Comparison of ENCODE assay signal across 9 cellular contexts in the genomic region with DNA sequence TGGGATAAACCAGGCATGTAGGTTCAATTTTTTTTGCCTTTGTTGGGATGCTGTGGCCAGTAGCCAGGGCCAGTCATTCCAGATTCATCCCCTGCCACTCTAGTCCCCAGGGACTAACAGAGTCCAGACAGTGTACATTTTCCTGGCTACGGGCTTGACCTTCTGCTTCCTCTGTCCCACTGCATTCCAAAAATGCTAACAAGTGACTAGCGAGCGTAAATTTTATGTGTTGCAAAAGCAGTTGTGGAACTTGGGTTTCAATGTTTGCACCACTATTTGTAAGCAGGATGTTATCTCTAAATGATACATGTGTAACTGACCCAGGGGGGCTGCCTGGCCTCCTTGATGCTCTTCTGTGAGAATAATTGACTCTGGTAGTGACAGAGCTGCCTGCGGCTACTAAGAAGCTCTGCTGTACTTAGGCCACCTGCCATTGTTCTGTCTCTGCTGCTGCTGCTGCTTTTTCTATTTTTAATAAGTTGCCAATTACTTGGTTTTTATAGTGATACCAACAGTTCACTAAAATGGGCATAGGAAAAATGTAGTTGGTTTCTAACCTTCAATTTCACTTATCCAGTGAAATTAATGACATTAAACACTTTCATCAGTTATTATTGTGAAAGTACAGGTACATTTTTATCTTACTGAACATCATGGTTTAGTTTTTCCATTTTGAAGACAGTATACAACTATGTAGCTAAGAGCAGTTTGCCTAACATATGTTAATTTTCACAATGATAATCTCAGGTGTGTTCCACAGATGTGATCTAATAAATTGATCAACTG. TPM values are rescaled to one million over a fixed set of nuclear protein-coding genes. Genes with fewer than 3 reads are reported as not detected.
DNase-seq lines count a peak whose midpoint lies in the region; ATAC-seq and TF ChIP-seq lines count a peak whose summit lies in the region.
"Had no signal": no experiment of that assay in that cellular context is flagged by ENCODE, and none has a peak within 500 bp of the region (broad histone marks: within the 10 kb centered on the region; RNA-seq: fewer than 3 reads in every experiment).

No MANE protein-coding gene starts in this region.

- DNase-seq in activated CD8-positive, alpha-beta T cell treated with anti-CD3 and anti-CD28 coated beads for 36 hours: no peak
- no peak for DNase-seq in activated CD8-positive, alpha-beta T cell treated with anti-CD3 and anti-CD28 coated beads, Interleukin-2, amount 10 ng/mL, durations not matched to agents 7 days and 5 days
- DNase-seq in adrenal gland (peak in 6 of 7 donors; percentile 42 to 73 (median 58)), right cardiac atrium (peak in 1 of 3 donors; percentile 29), D341Med (ENCODE audit: low spot score) (no peak)
- DNase-seq in stimulated activated CD4-positive, alpha-beta T cell treated with anti-CD3 and anti-CD28 coated beads, Interleukin-12 subunit alpha, Interleukin-12 subunit beta, amount 100 ng/mL, for 4 hours: no peak

- peaks cover 61% of the 10 kb centered on the region for H3K4me1 Mint-ChIP-seq in activated CD8-positive, alpha-beta T cell treated with anti-CD3 and anti-CD28 coated beads for 36 hours (ENCODE audit: low read depth)
- peaks cover 46% of the 10 kb centered on the region for H3K4me1 Mint-ChIP-seq in activated CD8-positive, alpha-beta T cell treated with anti-CD3 and anti-CD28 coated beads, Interleukin-2, amount 10 ng/mL, durations not matched to agents 7 days and 5 days (ENCODE audit: low read depth)

- H3K4me1 ChIP-seq in adrenal gland (replicated peaks in 1 of 2): peaks cover 11 to 38% of the 10 kb centered on the region in 2 donors
- peaks cover 15% of the 10 kb centered on the region for H3K4me1 ChIP-seq in right cardiac atrium (ENCODE audit: control insufficient read depth, insufficient read depth, low read length)
- peaks cover 1 to 19% (median 15%) of the 10 kb centered on the region in 5 donors for H3K4me1 ChIP-seq in subcutaneous abdominal adipose tissue (ENCODE audit: control insufficient read depth in 5 of 5, insufficient read depth in 5 of 5, low read length in 5 of 5)

- intact Hi-C loops in activated CD8-positive, alpha-beta T cell treated with anti-CD3 and anti-CD28 coated beads for 36 hours (cut with micrococcal nuclease): no loop called here
- intact Hi-C loops in adrenal gland (cut with DNase I): no loop called here
- intact Hi-C loops in right cardiac atrium (cut with DNase I): no loop called here

- no peaks in the 10 kb centered on the region for H3K36me3 Mint-ChIP-seq in activated CD8-positive, alpha-beta T cell treated with anti-CD3 and anti-CD28 coated beads for 36 hours (ENCODE audit: low read depth)
- peaks cover 26% of the 10 kb centered on the region for H3K36me3 Mint-ChIP-seq in activated CD8-positive, alpha-beta T cell treated with anti-CD3 and anti-CD28 coated beads, Interleukin-2, amount 10 ng/mL, durations not matched to agents 7 days and 5 days (ENCODE audit: low read depth)

- no peak overlapping the region for H3K4me3 Mint-ChIP-seq in activated CD8-positive, alpha-beta T cell treated with anti-CD3 and anti-CD28 coated beads for 36 hours
- H3K4me3 Mint-ChIP-seq in activated CD8-positive, alpha-beta T cell treated with anti-CD3 and anti-CD28 coated beads, Interleukin-2, amount 10 ng/mL, durations not matched to agents 7 days and 5 days: no peak overlapping the region

- CTCF ChIA-PET in activated CD8-positive, alpha-beta T cell treated with anti-CD3 and anti-CD28 coated beads for 36 hours (lab: Charles Lee): no interaction called here
- CTCF ChIA-PET in activated CD8-positive, alpha-beta T cell treated with anti-CD3 and anti-CD28 coated beads, Interleukin-2, amount 10 ng/mL, durations not matched to agents 7 days and 5 days (lab: Charles Lee): interaction anchor here (0.8 kb wide), 1 partner anchor 157 kb away, joined by 3 read pairs; no protein-coding TSS in a partner anchor

- 15 to 28% (median 22%) methylated on average over 4 of the region's 4 CpGs for WGBS in adrenal gland, 4 donors
- 15% methylated on average over 4 of the region's 4 CpGs for WGBS in right cardiac atrium

- H3K27ac ChIP-seq in adrenal gland (peak overlapping the region in 3 of 5 donors; percentile 39 to 61 (median 49)), right cardiac atrium (ENCODE audit: low read length) (peak overlapping the region; percentile 64), subcutaneous abdominal adipose tissue (ENCODE audit: low read depth, low read length) (peak overlapping the region; percentile 50)
- H3K27ac ChIP-seq: C4-2B had no signal

- TF ChIP-seq CTCF in activated CD8-positive, alpha-beta T cell treated with anti-CD3 and anti-CD28 coated beads for 36 hours (IDR thresholded peaks at IDR 0.05): no peak
- TF ChIP-seq CTCF in adrenal gland (IDR thresholded peaks at IDR 0.05): no peak

- H3K9me3 ChIP-seq in adrenal gland (replicated peaks in 1 of 3): no peaks in the 10 kb centered on the region
- H3K9me3 ChIP-seq in right cardiac atrium (ENCODE audit: control insufficient read depth, low read length): no peaks in the 10 kb centered on the region
- H3K9me3 ChIP-seq in subcutaneous abdominal adipose tissue (ENCODE audit: control insufficient read depth in 5 of 5, low read length in 5 of 5): no peaks in the 10 kb centered on the region

- no peaks in the 10 kb centered on the region for H3K36me3 ChIP-seq in adrenal gland (replicated peaks in 1 of 2)
- H3K36me3 ChIP-seq in subcutaneous abdominal adipose tissue (ENCODE audit: control insufficient read depth in 5 of 5, insufficient read depth in 5 of 5, low read length in 5 of 5): peaks cover 0 to 3% (median 0%) of the 10 kb centered on the region in 5 donors

- ATAC-seq in activated CD8-positive, alpha-beta T cell treated with anti-CD3 and anti-CD28 coated beads for 36 hours: no peak
- ATAC-seq in activated CD8-positive, alpha-beta T cell treated with anti-CD3 and anti-CD28 coated beads, Interleukin-2, amount 10 ng/mL, durations not matched to agents 7 days and 5 days: no peak
- peak; percentile 72 to 82 for ATAC-seq in right cardiac atrium
- ATAC-seq in HG03097 (IDR thresholded peaks at IDR 0.05; ENCODE audit: low FRiP score, unreplicated experiment): no peak

- H3K27me3 ChIP-seq in adrenal gland (no peaks in the 10 kb centered on the region), right cardiac atrium (ENCODE audit: control insufficient read depth, insufficient read depth) (no peaks in the 10 kb centered on the region), subcutaneous abdominal adipose tissue (ENCODE audit: control insufficient read depth in 5 of 5, insufficient read depth in 4 of 5, low read length in 5 of 5) (no peaks in the 10 kb centered on the region)

- H3K4me3 ChIP-seq in adrenal gland (no peak overlapping the region), right cardiac atrium (ENCODE audit: low read length) (peak overlapping the region; percentile 15), subcutaneous abdominal adipose tissue (ENCODE audit: low read depth in 1 of 5, low read length in 5 of 5) (no peak overlapping the region)

- H3K9me3 Mint-ChIP-seq in activated CD8-positive, alpha-beta T cell treated with anti-CD3 and anti-CD28 coated beads for 36 hours: no peaks in the 10 kb centered on the region
- H3K9me3 Mint-ChIP-seq in activated CD8-positive, alpha-beta T cell treated with anti-CD3 and anti-CD28 coated beads, Interleukin-2, amount 10 ng/mL, durations not matched to agents 7 days and 5 days (ENCODE audit: insufficient read depth): no peaks in the 10 kb centered on the region

- H3K27ac Mint-ChIP-seq in activated CD8-positive, alpha-beta T cell treated with anti-CD3 and anti-CD28 coated beads for 36 hours: peak overlapping the region; percentile 90
- H3K27ac Mint-ChIP-seq in activated CD8-positive, alpha-beta T cell treated with anti-CD3 and anti-CD28 coated beads, Interleukin-2, amount 10 ng/mL, durations not matched to agents 7 days and 5 days: no peak overlapping the region

- POLR2A ChIA-PET in activated CD8-positive, alpha-beta T cell treated with anti-CD3 and anti-CD28 coated beads for 36 hours (lab: Charles Lee): interaction anchor here (1.4 kb wide), 1 partner anchor 27 kb away, joined by 5 read pairs; the partner anchor contains the start of gene TNRC6B
- POLR2A ChIA-PET in activated CD8-positive, alpha-beta T cell treated with anti-CD3 and anti-CD28 coated beads, Interleukin-2, amount 10 ng/mL, durations not matched to agents 7 days and 5 days (lab: Charles Lee): no interaction called here

- H3K27me3 Mint-ChIP-seq in activated CD8-positive, alpha-beta T cell treated with anti-CD3 and anti-CD28 coated beads for 36 hours: no peaks in the 10 kb centered on the region
- no peaks in the 10 kb centered on the region for H3K27me3 Mint-ChIP-seq in activated CD8-positive, alpha-beta T cell treated with anti-CD3 and anti-CD28 coated beads, Interleukin-2, amount 10 ng/mL, durations not matched to agents 7 days and 5 days (ENCODE audit: low read depth)

- TF ChIP-seq POLR2A in adrenal gland (IDR thresholded peaks at IDR 0.05): no peak

- no peak overlapping the region for H3K9ac ChIP-seq in subcutaneous abdominal adipose tissue (ENCODE audit: low read length in 5 of 5)

RNA-seq across cellular contexts. Expression of gene TNRC6B, which starts 26.8 kb away (rescaled TPM):
- 10 to 100 TPM; 42.6 to 45.2 TPM for total RNA-seq in activated CD8-positive, alpha-beta T cell treated with anti-CD3 and anti-CD28 coated beads for 36 hours
- total RNA-seq in activated CD8-positive, alpha-beta T cell treated with anti-CD3 and anti-CD28 coated beads, Interleukin-2, amount 10 ng/mL, durations not matched to agents 7 days and 5 days: 10 to 100 TPM; 62.9 to 63.3 TPM
- total RNA-seq in adrenal gland (10 to 100 TPM; 28.3 to 57.6 (median 39.4) TPM), right cardiac atrium (10 to 100 TPM; 38.1 to 50.6 (median 39.8) TPM)
- polyA plus RNA-seq in adrenal gland (10 to 100 TPM in 1 of 3 donors, 1 to 10 TPM in 2; 2.8 to 16.4 (median 8.9) TPM), right cardiac atrium (14.4 TPM)

Comparison
In these comparisons a context has a peak if more than half of its experiments do, and no peak if none do; other contexts are left out.
1. ATAC-seq: peak in right cardiac atrium (2 of 2); none in activated CD8-positive, alpha-beta T cell treated with anti-CD3 and anti-CD28 coated beads for 36 hours (single experiment), activated CD8-positive, alpha-beta T cell treated with anti-CD3 and anti-CD28 coated beads, Interleukin-2, amount 10 ng/mL, durations not matched to agents 7 days and 5 days (single experiment) and HG03097 (single experiment).
2. DNase-seq: peak in adrenal gland (6 of 7); none in activated CD8-positive, alpha-beta T cell treated with anti-CD3 and anti-CD28 coated beads for 36 hours (single experiment), activated CD8-positive, alpha-beta T cell treated with anti-CD3 and anti-CD28 coated beads, Interleukin-2, amount 10 ng/mL, durations not matched to agents 7 days and 5 days (single experiment), stimulated activated CD4-positive, alpha-beta T cell treated with anti-CD3 and anti-CD28 coated beads, Interleukin-12 subunit alpha, Interleukin-12 subunit beta, amount 100 ng/mL, for 4 hours (single experiment) and D341Med (single experiment).
3. Peak in every context shown above with its lines, with median percentiles within 50 percentile points of each other: H3K27ac ChIP-seq.